Comparison of ENCODE assay signal across 27 cellular contexts in the genomic region with DNA sequence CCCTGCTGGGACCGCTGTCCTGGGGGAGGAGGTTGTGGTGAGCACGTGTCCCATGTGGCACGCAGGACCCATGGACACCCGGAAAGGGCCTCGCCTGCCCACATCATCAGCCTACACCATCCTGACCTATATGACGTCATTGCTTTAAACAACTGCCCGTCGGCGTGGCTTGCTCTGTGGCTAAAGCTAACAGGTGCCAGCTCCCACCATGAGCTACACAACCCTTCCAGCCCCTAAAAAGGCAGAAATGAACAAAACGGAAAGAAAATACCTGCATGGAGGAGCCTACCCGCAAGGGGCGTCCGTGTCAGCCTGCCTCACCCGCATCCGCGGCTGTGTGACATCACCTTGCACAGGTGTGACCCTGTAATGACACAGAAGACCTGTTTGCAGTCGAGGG.
"Had no signal": no experiment of that assay in that cellular context is flagged by ENCODE, and none has a peak within 500 bp of the region (broad histone marks: within the 10 kb centered on the region; RNA-seq: fewer than 3 reads in every experiment).

No MANE protein-coding gene starts in this region.

- H3K9ac ChIP-seq: parathyroid adenoma had no signal

- ATAC-seq: gastroesophageal sphincter; left colon; mucosa of descending colon; natural killer cell treated with Interleukin-12 subunit alpha and Interleukin-12 subunit beta and Interleukin-15 and Interleukin-18, amount 100 ng/mL, for 72 hours; SK-N-SH treated with all-trans-retinoic acid at 6 μM for 48 hours had no signal

- H3K4me1 ChIP-seq: ascending aorta, gastroesophageal sphincter, parathyroid adenoma, right atrium auricular region, testis, transverse colon, uterus had no signal

- H3K27me3 ChIP-seq: ascending aorta, cardiac muscle cell, hepatocyte, right atrium auricular region, testis, uterus had no signal

- FAIRE-seq: keratinocyte had no signal

- H3K9me3 ChIP-seq: ascending aorta, mucosa of descending colon, right atrium auricular region, testis, transverse colon, uterus had no signal

- H3K36me3 ChIP-seq: ascending aorta, cardiac muscle cell, gastroesophageal sphincter, right atrium auricular region, transverse colon, uterus had no signal

- H2AFZ ChIP-seq: hepatocyte, parathyroid adenoma had no signal

- DNase-seq: activated CD4-positive, alpha-beta T cell treated with anti-CD3 and anti-CD28 coated beads, Interleukin-2, amount 50 U/mL, for 4 hours; activated gamma-delta T cell; activated naive CD4-positive, alpha-beta T cell treated with anti-CD3 and anti-CD28 coated beads, Interleukin-2, amount 10 ng/mL, durations not matched to agents 7 days and 5 days; activated naive CD8-positive, alpha-beta T cell treated with anti-CD3 and anti-CD28 coated beads, Interleukin-2, amount 10 ng/mL, durations not matched to agents 7 days and 5 days; activated T-cell treated with anti-CD3 and anti-CD28 coated beads for 4 hours; cerebellar nuclear complex; effector memory CD4-positive, alpha-beta T cell; left colon; mucosa of descending colon; nucleus accumbens; stimulated activated CD4-positive, alpha-beta T cell treated with anti-CD3 and anti-CD28 coated beads, Interleukin-2, amount 100 ng/mL, for 48 hours; stimulated activated naive CD4-positive, alpha-beta T cell treated with Interleukin-2 at 50 U/mL for 16 hours; T-helper 2 cell; testis; transverse colon; uterus had no signal

- H3K27ac ChIP-seq: ascending aorta, cardiac muscle cell, coronary artery, dorsolateral prefrontal cortex, gastroesophageal sphincter, hepatocyte, parathyroid adenoma, right atrium auricular region, testis, transverse colon, uterus had no signal

- H3K4me2 ChIP-seq: hepatocyte had no signal

- H3K4me3 ChIP-seq: ascending aorta, cardiac muscle cell, coronary artery, dorsolateral prefrontal cortex, gastroesophageal sphincter, hepatocyte, mucosa of descending colon, right atrium auricular region, testis, transverse colon, uterus had no signal

- H3K79me2 ChIP-seq: hepatocyte, parathyroid adenoma had no signal
